Comparison of ENCODE assay signal across 8 cellular contexts in the genomic region with DNA sequence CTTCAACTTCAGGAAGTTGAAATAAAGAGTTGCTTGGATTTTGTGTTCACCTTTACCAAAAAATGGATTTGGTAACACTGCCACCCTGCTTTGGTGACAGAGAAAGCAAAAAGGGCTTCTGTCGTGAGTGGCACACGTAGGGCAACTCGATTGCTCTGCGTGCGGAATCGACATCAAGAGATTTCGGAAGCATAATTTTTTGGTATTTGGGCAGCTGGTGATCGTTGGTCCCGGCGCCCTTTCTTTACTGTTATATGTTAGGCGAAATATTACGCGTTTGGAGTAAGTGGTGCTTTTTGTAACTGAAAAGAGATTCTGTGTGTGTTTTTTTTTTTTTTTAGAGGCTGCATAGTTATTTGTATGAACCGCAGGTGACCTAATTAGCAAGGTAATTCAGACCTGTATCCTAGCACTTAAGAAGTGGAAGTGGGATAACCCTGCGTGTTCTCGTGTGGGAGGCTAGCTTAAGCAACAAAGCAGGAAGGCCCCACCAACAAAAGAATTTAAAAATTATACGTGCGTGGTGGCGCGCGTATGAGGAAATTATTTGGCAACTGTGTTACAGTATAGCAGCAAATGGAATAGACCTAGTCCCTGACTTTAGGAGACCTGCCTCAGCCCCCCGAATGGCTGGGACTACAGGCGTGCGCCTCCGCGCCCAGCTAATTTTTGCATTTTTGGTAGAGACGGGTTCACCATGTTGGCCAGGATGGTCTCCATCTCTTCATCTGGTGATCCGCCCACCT. TPM values are rescaled to one million over a fixed set of nuclear protein-coding genes. Genes with fewer than 3 reads are reported as not detected.
DNase-seq lines count a peak whose midpoint lies in the region; ATAC-seq, FAIRE-seq and TF ChIP-seq lines count a peak whose summit lies in the region.

A gene (plus strand): TSS at position 108 of the 746 bp plus-strand sequence.

- peak within 1 kb of the TSS; percentile 71 for H3K4me3 Mint-ChIP-seq in Calu3 (ENCODE audit: low read depth, unreplicated experiment)
- H3K4me3 Mint-ChIP-seq in activated CD8-positive, alpha-beta memory T cell treated with anti-CD3 and anti-CD28 coated beads, Interleukin-2, amount 10 ng/mL, durations not matched to agents 7 days and 5 days: peak within 1 kb of the TSS; percentile 76

- H3K27me3 Mint-ChIP-seq in Calu3 (ENCODE audit: unreplicated experiment): no peaks in the 10 kb centered on the region
- H3K27me3 Mint-ChIP-seq in activated CD8-positive, alpha-beta memory T cell treated with anti-CD3 and anti-CD28 coated beads, Interleukin-2, amount 10 ng/mL, durations not matched to agents 7 days and 5 days: no peaks in the 10 kb centered on the region

- no peak for TF ChIP-seq CTCF in Calu3 (IDR thresholded peaks at IDR 0.05; ENCODE audit: unreplicated experiment)

- H3K4me1 Mint-ChIP-seq in Calu3 (ENCODE audit: low read depth, unreplicated experiment): peaks cover 20% of the 10 kb centered on the region
- peaks cover 37% of the 10 kb centered on the region for H3K4me1 Mint-ChIP-seq in activated CD8-positive, alpha-beta memory T cell treated with anti-CD3 and anti-CD28 coated beads, Interleukin-2, amount 10 ng/mL, durations not matched to agents 7 days and 5 days

- no peak for FAIRE-seq in HTR-8/SVneo (lab: Jason Lieb, UNC)
- peak; percentile 94 for FAIRE-seq in endometrium (lab: Jason Lieb, UNC)

- intact Hi-C loops in Calu3 (cut with micrococcal nuclease; ENCODE audit: unreplicated experiment): loop anchor here (5.0 kb wide), 1 partner anchor 89 kb away; a partner anchor contains a TSS

- peak within 1 kb of the TSS; percentile 31 for H3K4me3 ChIP-seq in mesodermal cell (ENCODE audit: extremely low read depth, insufficient read depth, low read length, poor library complexity, severe bottlenecking)

- H3K27ac ChIP-seq in mesodermal cell (ENCODE audit: low read depth, low read length, severe bottlenecking): peak within 1 kb of the TSS; percentile 100

- 10 to 11% methylated on average over 22 to 23 of the region's 28 CpGs for WGBS in mesodermal cell (ENCODE audit: insufficient coverage in 2 of 2), 2 experiments

- H3K9me3 ChIP-seq in mesodermal cell (ENCODE audit: control insufficient read depth, low read length): no peaks in the 10 kb centered on the region

- H3K27ac Mint-ChIP-seq in Calu3 (ENCODE audit: unreplicated experiment): peak within 1 kb of the TSS; percentile 100
- peak within 1 kb of the TSS; percentile 100 for H3K27ac Mint-ChIP-seq in activated CD8-positive, alpha-beta memory T cell treated with anti-CD3 and anti-CD28 coated beads, Interleukin-2, amount 10 ng/mL, durations not matched to agents 7 days and 5 days

- H3K36me3 ChIP-seq in mesodermal cell (ENCODE audit: control insufficient read depth, insufficient read depth, low read length): no peaks in the 10 kb centered on the region

- peaks cover 28% of the 10 kb centered on the region for H3K36me3 Mint-ChIP-seq in Calu3 (ENCODE audit: insufficient read depth, unreplicated experiment)
- no peaks in the 10 kb centered on the region for H3K36me3 Mint-ChIP-seq in activated CD8-positive, alpha-beta memory T cell treated with anti-CD3 and anti-CD28 coated beads, Interleukin-2, amount 10 ng/mL, durations not matched to agents 7 days and 5 days

- TSS peak; percentile 100 for BruUV-seq in Calu3 (replicated peaks; lab: Mats Ljungman, UMichigan)

- H3K9me3 Mint-ChIP-seq in Calu3 (ENCODE audit: low read depth, unreplicated experiment): no peaks in the 10 kb centered on the region
- no peaks in the 10 kb centered on the region for H3K9me3 Mint-ChIP-seq in activated CD8-positive, alpha-beta memory T cell treated with anti-CD3 and anti-CD28 coated beads, Interleukin-2, amount 10 ng/mL, durations not matched to agents 7 days and 5 days (ENCODE audit: low read depth)

- H3K4me1 ChIP-seq in mesodermal cell (ENCODE audit: control insufficient read depth, insufficient read depth, low read length, poor library complexity, severe bottlenecking): peaks cover 8% of the 10 kb centered on the region

- DNase-seq in Calu3: peak; percentile 82
- DNase-seq in HTR-8/SVneo (ENCODE audit: insufficient read length, low spot score): peak; percentile 65
- peak; percentile 98 for DNase-seq in NOMO-1 treated with DMSO at 0.1 percent for 48 hours (lab: John Stamatoyannopoulos, UW; ENCODE audit: unreplicated experiment)
- DNase-seq in activated CD8-positive, alpha-beta memory T cell treated with anti-CD3 and anti-CD28 coated beads, Interleukin-2, amount 10 ng/mL, durations not matched to agents 7 days and 5 days: peak; percentile 94
- DNase-seq in stimulated activated CD8-positive, alpha-beta memory T cell treated with anti-CD3 and anti-CD28 coated beads, Interleukin-15, amount 100 ng/mL, for 24 hours (ENCODE audit: low read depth): peak; percentile 67

- peak; percentile 71 for ATAC-seq in GM21381 (IDR thresholded peaks at IDR 0.05; ENCODE audit: unreplicated experiment)
- peak; percentile 73 for ATAC-seq in activated CD8-positive, alpha-beta memory T cell treated with anti-CD3 and anti-CD28 coated beads, Interleukin-2, amount 10 ng/mL, durations not matched to agents 7 days and 5 days

- CTCF ChIA-PET in Calu3 (lab: Charles Lee): interaction anchor here (0.6 to 1.3 kb wide), 7 partner anchors 20 to 462 kb away, joined by 3 to 7 read pairs (median 4); a partner anchor contains a TSS
- CTCF ChIA-PET in activated CD8-positive, alpha-beta memory T cell treated with anti-CD3 and anti-CD28 coated beads, Interleukin-2, amount 10 ng/mL, durations not matched to agents 7 days and 5 days (lab: Charles Lee): interaction anchor here (0.6 to 1.5 kb wide), 5 partner anchors 8 to 227 kb away, joined by 3 to 9 read pairs (median 3); a partner anchor contains a TSS

RNA-seq across cellular contexts. Expression of the gene that starts here (rescaled TPM):
- not detected in 2 replicates for total RNA-seq in Calu3 (2022)
- not detected for total RNA-seq in activated CD8-positive, alpha-beta memory T cell treated with anti-CD3 and anti-CD28 coated beads, Interleukin-2, amount 10 ng/mL, durations not matched to agents 7 days and 5 days
- polyA plus RNA-seq in mesodermal cell (2013, experiment 1 of 2): 1,799 TPM
- polyA plus RNA-seq in mesodermal cell (2013, experiment 2 of 2): 2,691 TPM

Comparison
In these comparisons a context has a peak if more than half of its experiments do, and no peak if none do; other contexts are left out.
1. Peak in every context shown above with its lines: DNase-seq, ATAC-seq, H3K4me3 ChIP-seq and H3K27ac ChIP-seq.
2. Peak in DNase-seq in Calu3; RNA of the gene not detected or under 1 TPM.
3. Peak in DNase-seq and ATAC-seq in activated CD8-positive, alpha-beta memory T cell treated with anti-CD3 and anti-CD28 coated beads, Interleukin-2, amount 10 ng/mL, durations not matched to agents 7 days and 5 days; RNA of the gene not detected or under 1 TPM.